Comparison of ENCODE assay signal across 34 cellular contexts in genomic region chr10:25056726-25057125, GRCh38. TPM values are rescaled to one million over a fixed set of nuclear protein-coding genes. Genes with fewer than 3 reads are reported as not detected.
"Had no signal": no experiment of that assay in that cellular context is flagged by ENCODE, and none has a peak within 500 bp of the region (broad histone marks: within the 10 kb centered on the region; RNA-seq: fewer than 3 reads in every experiment).

No MANE protein-coding gene starts in this region.

- FAIRE-seq: RCC 7860 had no signal

- H3K36me3 ChIP-seq: MG63, SJSA1 had no signal

- H3K4me3 ChIP-seq: MG63, PC-9, SJSA1 had no signal

- H3K27ac ChIP-seq: KMS-11, PC-9, RWPE1, SJSA1 had no signal

- H3K4me2 ChIP-seq: KMS-11, PC-9, SK-N-SH had no signal

- DNase-seq: Karpas-422, KBM-7, MG63, NCI-H1048, NCI-H1092 treated with DMSO at 0.1 percent for 48 hours, NCI-H1105 treated with DMSO at 0.1 percent for 48 hours, NCI-H1417, NCI-H1436, NCI-H146, NCI-H1694, NCI-H187, NCI-H1930, NCI-H2029 treated with DMSO at 0.1 percent for 48 hours, NCI-H2081 treated with DMSO at 0.1 percent for 48 hours, NCI-H2107, NCI-H2171, NCI-H226, NCI-H446 treated with DMSO at 0.1 percent for 48 hours, NCI-H510A, NCI-H524 treated with DMSO at 0.1 percent for 48 hours, NCI-H526 treated with DMSO at 0.1 percent for 48 hours, NCI-H774, PC-9, SHP77, SK-N-SH, SW 1271 had no signal

- H3K9ac ChIP-seq: KMS-11, SK-N-SH had no signal

- ATAC-seq: Panc1, Right ventricle myocardium inferior had no signal

- H3K9me3 ChIP-seq: MG63, SJSA1, SK-N-SH had no signal

- H3K27me3 ChIP-seq: MG63, SJSA1 had no signal

- H2AFZ ChIP-seq: PC-9 had no signal

RNA-seq across cellular contexts. Expression of gene ENKUR, which starts 40.8 kb away (rescaled TPM):
- total RNA-seq: LHCN-M2, OCI-LY7, Right ventricle myocardium inferior, SJSA1 had no signal
